Comparison of ENCODE assay signal across 8 cellular contexts in the genomic region with DNA sequence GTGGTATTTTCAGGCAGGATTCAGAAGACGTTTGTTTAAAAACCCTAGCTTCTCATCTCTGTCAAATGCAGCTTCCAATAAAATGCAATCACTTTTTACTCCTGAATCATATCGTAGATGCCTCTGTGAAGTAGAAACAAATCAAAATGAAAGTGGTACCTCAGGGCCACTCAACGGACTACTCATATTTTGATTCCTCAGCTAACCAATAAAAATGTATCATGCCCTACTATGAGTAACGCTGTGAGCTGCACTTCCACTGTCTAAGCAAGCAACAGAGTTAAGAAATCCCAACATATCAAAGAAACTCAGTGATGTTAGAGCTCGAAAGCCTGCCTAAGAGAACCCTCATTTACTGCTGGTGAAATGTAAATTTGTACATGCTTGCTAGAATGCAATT.
DNase-seq lines count a peak whose midpoint lies in the region; ATAC-seq and TF ChIP-seq lines count a peak whose summit lies in the region.

No MANE protein-coding gene starts in this region.

- TF ChIP-seq CTCF in KMS-11 (conservative IDR thresholded peaks at IDR 0.05; ENCODE audit: low read depth, low read length) (no peak), fibroblast of mammary gland (conservative IDR thresholded peaks at IDR 0.05; ENCODE audit: control insufficient read depth, insufficient read depth, low read depth, low read length) (no peak)

- H3K4me1 Mint-ChIP-seq in CD8-positive, alpha-beta memory T cell = peaks cover 25 to 33% (median 27%) of the 10 kb centered on the region in 3 donors

- H3K27me3 Mint-ChIP-seq in CD8-positive, alpha-beta memory T cell = no peaks in the 10 kb centered on the region

- H3K4me2 ChIP-seq in KMS-11 = peak overlapping the region; percentile 85

- H3K36me3 Mint-ChIP-seq in CD8-positive, alpha-beta memory T cell = no peaks in the 10 kb centered on the region

- H3K4me3 Mint-ChIP-seq in CD8-positive, alpha-beta memory T cell = peak overlapping the region; percentile 59 to 85 (median 74)

- H3K27me3 ChIP-seq in CD8-positive, alpha-beta memory T cell (ENCODE audit: insufficient read depth, low read length, poor library complexity, severe bottlenecking) = no peaks in the 10 kb centered on the region
- no peaks in the 10 kb centered on the region for H3K27me3 ChIP-seq in KMS-11 (ENCODE audit: insufficient read depth, low read depth)

- H3K79me2 ChIP-seq in KMS-11 (ENCODE audit: insufficient read depth, low read depth) = peaks cover 46% of the 10 kb centered on the region; the same call in 1 of the 2 replicates

- peak; percentile 23 for ATAC-seq in GM21360 (IDR thresholded peaks at IDR 0.05; ENCODE audit: unreplicated experiment)

- no peaks in the 10 kb centered on the region for H3K9me3 ChIP-seq in CD8-positive, alpha-beta memory T cell (ENCODE audit: low read length)

- intact Hi-C loops in posterior cingulate gyrus (cut with DNase I) = loop anchor here (5.0 kb wide), 1 partner anchor 104 kb away; no protein-coding TSS in a partner anchor

- peaks cover 18% of the 10 kb centered on the region for H3K4me1 ChIP-seq in CD8-positive, alpha-beta memory T cell (ENCODE audit: insufficient read depth, low read length)
- peaks cover 77% of the 10 kb centered on the region for H3K4me1 ChIP-seq in KMS-11 (ENCODE audit: low read depth, poor library complexity, severe bottlenecking)

- POLR2A ChIA-PET in CD8-positive, alpha-beta memory T cell (lab: Charles Lee) = no interaction called here

- CTCF ChIA-PET in CD8-positive, alpha-beta memory T cell (lab: Charles Lee) = interaction anchor here (1.0 kb wide), 1 partner anchor 409 kb away, joined by 3 read pairs; no protein-coding TSS in a partner anchor

- DNase-seq in CD8-positive, alpha-beta memory T cell = no peak
- DNase-seq in fibroblast of mammary gland (ENCODE audit: low read depth) = peak; percentile 52
- no peak for DNase-seq in NCI-H2107 (lab: John Stamatoyannopoulos, UW)
- DNase-seq in posterior cingulate gyrus = no peak
- no peak for DNase-seq in NCI-H187 treated with DMSO at 0.1 percent for 48 hours (lab: John Stamatoyannopoulos, UW)
- no peak for DNase-seq in NCI-H1694 (lab: John Stamatoyannopoulos, UW)

- H4K20me1 ChIP-seq in KMS-11 (ENCODE audit: insufficient read depth) = peaks cover 75% of the 10 kb centered on the region

- H3K9me3 Mint-ChIP-seq in CD8-positive, alpha-beta memory T cell = no peaks in the 10 kb centered on the region

- H3K27ac ChIP-seq in CD8-positive, alpha-beta memory T cell (ENCODE audit: low read depth, low read length) = no peak overlapping the region
- H3K27ac ChIP-seq in KMS-11 = no peak overlapping the region; the same call in 1 of the 2 replicates

- H3K36me3 ChIP-seq in CD8-positive, alpha-beta memory T cell (ENCODE audit: insufficient read depth, low read length) = no peaks in the 10 kb centered on the region
- H3K36me3 ChIP-seq in KMS-11 (ENCODE audit: insufficient read depth) = no peaks in the 10 kb centered on the region

- peak overlapping the region; percentile 16 to 90 (median 74) for H3K27ac Mint-ChIP-seq in CD8-positive, alpha-beta memory T cell

- H3K9ac ChIP-seq in KMS-11 = no peak overlapping the region

- H3K4me3 ChIP-seq in CD8-positive, alpha-beta memory T cell (ENCODE audit: low read length) = peak overlapping the region; percentile 24
- H3K4me3 ChIP-seq in KMS-11 (IDR thresholded peaks at IDR 0.05; ENCODE audit: insufficient read depth, low read depth, low read length) = no peak overlapping the region
- H3K4me3 ChIP-seq in fibroblast of mammary gland (ENCODE audit: control insufficient read depth, low read depth, low read length) = no peak overlapping the region

- no peak overlapping the region for H2AFZ ChIP-seq in KMS-11 (ENCODE audit: low read depth)
